Comparison of ENCODE assay signal across 1 cellular context in genomic region chr11:810040-810567, GRCh38.
TF ChIP-seq lines count a peak whose summit lies in the region.

No MANE protein-coding gene starts in this region.

TF ChIP-seq in GM12878, 131 proteins besides CTCF, POLR2A, EP300 and RAD21 (continued from another document):
- TF ChIP-seq ZBTB11 (CRISPR knock-in tag; IDR thresholded peaks at IDR 0.05) (no peak), SRF (IDR thresholded peaks at IDR 0.05; ENCODE audit: low read depth in 2 of 2, low read length in 2 of 2) (no peak), TCF7 (IDR thresholded peaks at IDR 0.05; ENCODE audit: borderline replicate concordance) (no peak), BACH1 (IDR thresholded peaks at IDR 0.05; ENCODE audit: borderline replicate concordance) (peak; percentile 60; the same call in 1 of the 2 replicates), RBBP5 (conservative IDR thresholded peaks at IDR 0.05) (0 out of 2 replicates have a peak, but pooled peaks have one; percentile 40), WRNIP1 (IDR thresholded peaks at IDR 0.05; ENCODE audit: borderline replicate concordance, low read depth, low read length) (no peak), DPF2 (IDR thresholded peaks at IDR 0.05) (0 out of 2 replicates have a peak, but pooled peaks have one; percentile 17), NKRF (conservative IDR thresholded peaks at IDR 0.05) (peak; percentile 73), GABPA (IDR thresholded peaks at IDR 0.05; ENCODE audit: low read depth) (no peak), SP1 (IDR thresholded peaks at IDR 0.05; ENCODE audit: low read depth, low read length) (no peak), ZBTB4 (CRISPR knock-in tag; IDR thresholded peaks at IDR 0.05) (no peak), ZNF622 (IDR thresholded peaks at IDR 0.05) (no peak), SMARCA5 (IDR thresholded peaks at IDR 0.05) (peak; percentile 15; the same call in 1 of the 2 replicates), EED (IDR thresholded peaks at IDR 0.05; ENCODE audit: low read depth) (no peak), NFXL1 (IDR thresholded peaks at IDR 0.05; ENCODE audit: borderline replicate concordance) (no peak)
